In the genomic region with DNA sequence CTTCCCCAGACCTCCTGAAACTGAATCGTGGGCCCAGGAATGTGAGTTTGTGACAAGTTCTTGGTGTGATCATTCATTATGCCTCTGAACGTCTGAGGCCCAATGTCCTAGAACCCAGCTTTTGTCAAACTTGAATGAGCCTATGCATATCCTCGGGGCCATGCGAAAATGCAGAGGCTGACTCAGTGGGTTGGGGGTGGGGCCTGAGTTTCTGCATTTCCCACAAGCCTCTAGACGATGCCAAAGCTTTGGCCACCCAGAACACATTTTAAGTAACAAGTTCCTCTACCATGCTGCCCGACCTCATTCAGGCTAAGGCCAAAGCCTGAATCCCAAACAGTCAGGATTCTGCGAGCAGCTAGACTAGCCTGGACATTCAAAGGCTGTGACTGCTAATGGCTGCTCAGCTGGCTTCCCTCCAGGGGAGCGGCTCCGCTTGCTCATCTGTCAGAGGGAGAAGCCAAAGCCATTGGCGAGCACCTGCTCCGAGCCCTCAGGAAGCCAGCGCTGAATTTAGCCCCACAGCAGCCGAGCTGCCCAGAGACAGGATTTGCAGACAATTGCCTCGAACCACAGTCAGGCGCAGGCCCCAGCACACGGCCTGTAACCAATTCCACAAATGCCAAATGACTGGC, we compare ENCODE assay signal across 13 cellular contexts.
DNase-seq lines count a peak whose midpoint lies in the region; ATAC-seq and TF ChIP-seq lines count a peak whose summit lies in the region.
"Had no signal": no experiment of that assay in that cellular context is flagged by ENCODE, and none has a peak within 500 bp of the region (broad histone marks: within the 10 kb centered on the region; RNA-seq: fewer than 3 reads in every experiment).

No MANE protein-coding gene starts in this region.

- TF ChIP-seq CTCF in endodermal cell (conservative IDR thresholded peaks at IDR 0.05), result no peak
- TF ChIP-seq CTCF in gastrocnemius medialis (IDR thresholded peaks at IDR 0.05 in 4 of 5, conservative IDR thresholded peaks at IDR 0.05 in 1 of 5), result no peak

- H3K4me1 ChIP-seq in endodermal cell (ENCODE audit: control insufficient read depth, insufficient read depth, low read length) (no peaks in the 10 kb centered on the region), gastrocnemius medialis (peaks cover 0 to 5% of the 10 kb centered on the region in 2 donors)
- H3K4me1 ChIP-seq: ascending aorta, Caco-2, heart left ventricle, testis had no signal

- peak; percentile 93 to 96 for ATAC-seq in gastrocnemius medialis
- ATAC-seq: heart left ventricle had no signal

- H3K4me3 ChIP-seq in MG63 (no peak overlapping the region), endodermal cell (ENCODE audit: low read length) (no peak overlapping the region), gastrocnemius medialis (no peak overlapping the region)
- H3K4me3 ChIP-seq: ascending aorta, heart left ventricle, testis had no signal

- H3K36me3 ChIP-seq in MG63, result no peaks in the 10 kb centered on the region
- no peaks in the 10 kb centered on the region for H3K36me3 ChIP-seq in endodermal cell (ENCODE audit: control insufficient read depth, insufficient read depth, low read length)
- H3K36me3 ChIP-seq in gastrocnemius medialis, result no peaks in the 10 kb centered on the region
- H3K36me3 ChIP-seq: ascending aorta, heart left ventricle had no signal

- no peaks in the 10 kb centered on the region for H3K27me3 Mint-ChIP-seq in endodermal cell (ENCODE audit: insufficient read depth)

- peak; percentile 98 for DNase-seq in MG63
- DNase-seq in NCI-H524 treated with DMSO at 0.1 percent for 48 hours (lab: John Stamatoyannopoulos, UW), result peak; percentile 19
- DNase-seq in endodermal cell, result peak; percentile 88
- peak; percentile 62 to 79 for DNase-seq in gastrocnemius medialis
- no peak for DNase-seq in posterior vena cava (ENCODE audit: low spot score)
- no peak for DNase-seq in NCI-H510A (lab: John Stamatoyannopoulos, UW)
- DNase-seq in activated CD4-positive, alpha-beta T cell treated with anti-CD3 and anti-CD28 coated beads for 1 hour, result no peak
- DNase-seq: Caco-2, GOT3, heart left ventricle, NCI-H510A treated with DMSO at 0.1 percent for 48 hours, testis had no signal

- TF ChIP-seq POLR2A in gastrocnemius medialis (IDR thresholded peaks at IDR 0.05), result no peak

- no peaks in the 10 kb centered on the region for H3K36me3 Mint-ChIP-seq in endodermal cell (ENCODE audit: low read depth)

- H3K9me3 Mint-ChIP-seq in endodermal cell, result no peaks in the 10 kb centered on the region

- in situ Hi-C loops in gastrocnemius medialis (cut with MboI; ENCODE audit: low sequenced_read_pairs in 4 of 4), result no loop called here

- H3K9ac ChIP-seq in endodermal cell (ENCODE audit: extremely low read depth, low read length, poor library complexity, severe bottlenecking), result no peak overlapping the region

- H3K9me3 ChIP-seq in MG63 (no peaks in the 10 kb centered on the region), endodermal cell (ENCODE audit: control insufficient read depth, low read length) (no peaks in the 10 kb centered on the region), gastrocnemius medialis (no peaks in the 10 kb centered on the region)
- H3K9me3 ChIP-seq: ascending aorta, Caco-2, heart left ventricle, testis had no signal

- no peak overlapping the region for H3K4me3 Mint-ChIP-seq in endodermal cell

- peak overlapping the region; percentile 61 for H3K27ac Mint-ChIP-seq in endodermal cell

- H3K4me1 Mint-ChIP-seq in endodermal cell, result peaks cover 31% of the 10 kb centered on the region

- intact Hi-C loops in gastrocnemius medialis (cut with DNase I; ENCODE audit: low total_unique reads), result no loop called here
- intact Hi-C loops in posterior vena cava (cut with DNase I), result no loop called here

- H3K27me3 ChIP-seq in MG63, result no peaks in the 10 kb centered on the region
- no peaks in the 10 kb centered on the region for H3K27me3 ChIP-seq in endodermal cell (ENCODE audit: control insufficient read depth, insufficient read depth, low read length, poor library complexity, severe bottlenecking)
- no peaks in the 10 kb centered on the region for H3K27me3 ChIP-seq in gastrocnemius medialis
- H3K27me3 ChIP-seq: ascending aorta, heart left ventricle, testis had no signal

- H3K27ac ChIP-seq in endodermal cell (ENCODE audit: low read depth, low read length) (peak overlapping the region; percentile 51), gastrocnemius medialis (peak overlapping the region in 1 of 4 donors; percentile 43)
- H3K27ac ChIP-seq: ascending aorta, heart left ventricle, testis had no signal

- 46 to 53% methylated on average over 12 to 16 of the region's 16 CpGs for WGBS in endodermal cell (ENCODE audit: insufficient coverage in 1 of 2, insufficient read length in 1 of 2), 2 experiments

Comparison
In these comparisons a context has a peak if more than half of its experiments do, and no peak if none do; other contexts are left out.
1. DNase-seq: peak in MG63 (single experiment), NCI-H524 treated with DMSO at 0.1 percent for 48 hours (single experiment), endodermal cell (single experiment) and gastrocnemius medialis (2 of 2); none in posterior vena cava (single experiment), NCI-H510A (single experiment) and activated CD4-positive, alpha-beta T cell treated with anti-CD3 and anti-CD28 coated beads for 1 hour (single experiment).